Comparison of ENCODE assay signal across 1 cellular context in genomic region chr5:163350083-163350482, GRCh38.
A peak's percentile ranks its signal among the peaks of the same experiment; 100 is the strongest.
TF ChIP-seq lines count a peak whose summit lies in the region.

No MANE protein-coding gene starts in this region.

TF ChIP-seq in K562, 482 proteins besides CTCF, POLR2A, EP300 and RAD21 (continued from another document):
- no peak for TF ChIP-seq ATF1 (CRISPR knock-in tag; IDR thresholded peaks at IDR 0.05)
- TF ChIP-seq ATF1 (tag; IDR thresholded peaks at IDR 0.05) = no peak
- TF ChIP-seq HMG20B (CRISPR knock-in tag; IDR thresholded peaks at IDR 0.05) = no peak
- no peak for TF ChIP-seq CEBPG (CRISPR knock-in tag; IDR thresholded peaks at IDR 0.05)
- TF ChIP-seq CEBPG (tag; conservative IDR thresholded peaks at IDR 0.05 in 1 of 2, IDR thresholded peaks at IDR 0.05 in 1 of 2) = peak in 1 of 2 experiments; percentile 77; a peak in 2 of 4 replicates
- TF ChIP-seq REST (CRISPR knock-in tag; IDR thresholded peaks at IDR 0.05; ENCODE audit: low read depth) = no peak
